ENCODE assay signal across 1 cellular context in the genomic region with DNA sequence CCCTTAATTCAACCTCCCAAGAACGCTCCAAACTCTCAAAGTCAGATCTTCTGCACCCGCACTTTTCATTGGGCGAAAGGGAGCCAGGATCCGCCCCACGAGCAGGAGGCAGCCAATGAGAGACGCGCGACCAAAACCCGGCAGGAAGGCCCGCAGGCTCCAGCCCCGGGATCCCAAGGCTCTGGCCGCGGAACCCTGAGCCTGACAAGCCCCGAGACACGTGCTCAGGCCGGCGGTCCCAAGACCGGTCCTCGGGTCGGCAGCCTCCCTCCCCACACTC.
TF ChIP-seq lines count a peak whose summit lies in the region.

No MANE protein-coding gene starts in this region.

TF ChIP-seq in H1, 55 proteins besides CTCF, POLR2A, EP300 and RAD21:
- TF ChIP-seq ASH2L (IDR thresholded peaks at IDR 0.05; ENCODE audit: low read length): no peak
- TF ChIP-seq CBX5 (IDR thresholded peaks at IDR 0.05; ENCODE audit: low read depth, low read length): no peak
- TF ChIP-seq CHD2 (IDR thresholded peaks at IDR 0.05; ENCODE audit: low read length): peak; percentile 73
- no peak for TF ChIP-seq CTBP2 (IDR thresholded peaks at IDR 0.05; ENCODE audit: borderline replicate concordance, insufficient read depth, insufficient read length, low read length)
- TF ChIP-seq CHD1 (IDR thresholded peaks at IDR 0.05; ENCODE audit: low read depth, low read length): no peak
- peak in 1 of 2 experiments; percentile 42; a peak in 1 of 4 replicates for TF ChIP-seq SIN3A (conservative IDR thresholded peaks at IDR 0.05 in 1 of 2, IDR thresholded peaks at IDR 0.05 in 1 of 2; ENCODE audit: low read depth in 1 of 2, low read length in 2 of 2)
- TF ChIP-seq TBP (IDR thresholded peaks at IDR 0.05; ENCODE audit: low read depth, low read length): no peak
- TF ChIP-seq CREB1 (IDR thresholded peaks at IDR 0.05): no peak
- TF ChIP-seq TEAD4 (IDR thresholded peaks at IDR 0.05; ENCODE audit: low read depth, low read length): no peak
- TF ChIP-seq SP1 (IDR thresholded peaks at IDR 0.05; ENCODE audit: low read depth, low read length): peak; percentile 89
- TF ChIP-seq JUN (IDR thresholded peaks at IDR 0.05; ENCODE audit: low read depth, low read length): no peak
- no peak for TF ChIP-seq YY1 (IDR thresholded peaks at IDR 0.05; ENCODE audit: low read depth, low read length)
- no peak for TF ChIP-seq BCL11A (IDR thresholded peaks at IDR 0.05; ENCODE audit: low read depth in 2 of 2, low read length in 2 of 2)
- TF ChIP-seq, protein P1, sequence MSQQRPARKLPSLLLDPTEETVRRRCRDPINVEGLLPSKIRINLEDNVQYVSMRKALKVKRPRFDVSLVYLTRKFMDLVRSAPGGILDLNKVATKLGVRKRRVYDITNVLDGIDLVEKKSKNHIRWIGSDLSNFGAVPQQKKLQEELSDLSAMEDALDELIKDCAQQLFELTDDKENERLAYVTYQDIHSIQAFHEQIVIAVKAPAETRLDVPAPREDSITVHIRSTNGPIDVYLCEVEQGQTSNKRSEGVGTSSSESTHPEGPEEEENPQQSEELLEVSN (IDR thresholded peaks at IDR 0.05): no peak; the same call in 1 of the 2 replicates
- TF ChIP-seq TCF12 (IDR thresholded peaks at IDR 0.05; ENCODE audit: low read depth, low read length): no peak
- TF ChIP-seq RBBP5 (IDR thresholded peaks at IDR 0.05; ENCODE audit: borderline replicate concordance, low read depth, low read length): peak; percentile 73; the same call in 1 of the 2 replicates
- peak; percentile 48; the same call in 1 of the 2 replicates for TF ChIP-seq KDM1A (IDR thresholded peaks at IDR 0.05; ENCODE audit: borderline replicate concordance, low read length)
- TF ChIP-seq MAFK (IDR thresholded peaks at IDR 0.05; ENCODE audit: low read depth, low read length): no peak
- TF ChIP-seq TAF1 (IDR thresholded peaks at IDR 0.05; ENCODE audit: low read depth, low read length): no peak
- no peak for TF ChIP-seq SIX5 (IDR thresholded peaks at IDR 0.05; ENCODE audit: low read depth, low read length)
- TF ChIP-seq SP4 (IDR thresholded peaks at IDR 0.05; ENCODE audit: low read length): no peak
- TF ChIP-seq CEBPB (IDR thresholded peaks at IDR 0.05; ENCODE audit: low read depth, low read length): no peak
- no peak for TF ChIP-seq NRF1 (IDR thresholded peaks at IDR 0.05; ENCODE audit: low read depth, low read length)
- no peak; the same call in none of the 2 replicates for TF ChIP-seq POLR2AphosphoS5 (IDR thresholded peaks at IDR 0.05; ENCODE audit: low read depth, low read length)
- no peak for TF ChIP-seq HDAC2 (IDR thresholded peaks at IDR 0.05; ENCODE audit: borderline replicate concordance in 1 of 2, low read depth in 2 of 2, low read length in 2 of 2)
- TF ChIP-seq GTF2F1 (IDR thresholded peaks at IDR 0.05; ENCODE audit: borderline replicate concordance, low read depth, low read length): no peak
- TF ChIP-seq EZH2 (IDR thresholded peaks at IDR 0.05; ENCODE audit: low read depth, low read length, severe bottlenecking): no peak
- TF ChIP-seq SP2 (IDR thresholded peaks at IDR 0.05; ENCODE audit: low read length): peak; percentile 57
- TF ChIP-seq RFX5 (IDR thresholded peaks at IDR 0.05; ENCODE audit: borderline replicate concordance, low read depth, low read length): no peak
- TF ChIP-seq JUND (IDR thresholded peaks at IDR 0.05; ENCODE audit: low read length): no peak
- no peak for TF ChIP-seq POU5F1 (IDR thresholded peaks at IDR 0.05; ENCODE audit: low read depth, low read length)
- TF ChIP-seq KDM4A (IDR thresholded peaks at IDR 0.05; ENCODE audit: low read depth, low read length, severe bottlenecking): no peak
- TF ChIP-seq TAF7 (optimal IDR thresholded peaks at IDR 0.05; ENCODE audit: borderline replicate concordance, low read depth, low read length): no peak
- TF ChIP-seq SRF (IDR thresholded peaks at IDR 0.05; ENCODE audit: low read depth, low read length): no peak
- no peak for TF ChIP-seq SUZ12 (IDR thresholded peaks at IDR 0.05; ENCODE audit: low read length)
- TF ChIP-seq, protein P2, sequence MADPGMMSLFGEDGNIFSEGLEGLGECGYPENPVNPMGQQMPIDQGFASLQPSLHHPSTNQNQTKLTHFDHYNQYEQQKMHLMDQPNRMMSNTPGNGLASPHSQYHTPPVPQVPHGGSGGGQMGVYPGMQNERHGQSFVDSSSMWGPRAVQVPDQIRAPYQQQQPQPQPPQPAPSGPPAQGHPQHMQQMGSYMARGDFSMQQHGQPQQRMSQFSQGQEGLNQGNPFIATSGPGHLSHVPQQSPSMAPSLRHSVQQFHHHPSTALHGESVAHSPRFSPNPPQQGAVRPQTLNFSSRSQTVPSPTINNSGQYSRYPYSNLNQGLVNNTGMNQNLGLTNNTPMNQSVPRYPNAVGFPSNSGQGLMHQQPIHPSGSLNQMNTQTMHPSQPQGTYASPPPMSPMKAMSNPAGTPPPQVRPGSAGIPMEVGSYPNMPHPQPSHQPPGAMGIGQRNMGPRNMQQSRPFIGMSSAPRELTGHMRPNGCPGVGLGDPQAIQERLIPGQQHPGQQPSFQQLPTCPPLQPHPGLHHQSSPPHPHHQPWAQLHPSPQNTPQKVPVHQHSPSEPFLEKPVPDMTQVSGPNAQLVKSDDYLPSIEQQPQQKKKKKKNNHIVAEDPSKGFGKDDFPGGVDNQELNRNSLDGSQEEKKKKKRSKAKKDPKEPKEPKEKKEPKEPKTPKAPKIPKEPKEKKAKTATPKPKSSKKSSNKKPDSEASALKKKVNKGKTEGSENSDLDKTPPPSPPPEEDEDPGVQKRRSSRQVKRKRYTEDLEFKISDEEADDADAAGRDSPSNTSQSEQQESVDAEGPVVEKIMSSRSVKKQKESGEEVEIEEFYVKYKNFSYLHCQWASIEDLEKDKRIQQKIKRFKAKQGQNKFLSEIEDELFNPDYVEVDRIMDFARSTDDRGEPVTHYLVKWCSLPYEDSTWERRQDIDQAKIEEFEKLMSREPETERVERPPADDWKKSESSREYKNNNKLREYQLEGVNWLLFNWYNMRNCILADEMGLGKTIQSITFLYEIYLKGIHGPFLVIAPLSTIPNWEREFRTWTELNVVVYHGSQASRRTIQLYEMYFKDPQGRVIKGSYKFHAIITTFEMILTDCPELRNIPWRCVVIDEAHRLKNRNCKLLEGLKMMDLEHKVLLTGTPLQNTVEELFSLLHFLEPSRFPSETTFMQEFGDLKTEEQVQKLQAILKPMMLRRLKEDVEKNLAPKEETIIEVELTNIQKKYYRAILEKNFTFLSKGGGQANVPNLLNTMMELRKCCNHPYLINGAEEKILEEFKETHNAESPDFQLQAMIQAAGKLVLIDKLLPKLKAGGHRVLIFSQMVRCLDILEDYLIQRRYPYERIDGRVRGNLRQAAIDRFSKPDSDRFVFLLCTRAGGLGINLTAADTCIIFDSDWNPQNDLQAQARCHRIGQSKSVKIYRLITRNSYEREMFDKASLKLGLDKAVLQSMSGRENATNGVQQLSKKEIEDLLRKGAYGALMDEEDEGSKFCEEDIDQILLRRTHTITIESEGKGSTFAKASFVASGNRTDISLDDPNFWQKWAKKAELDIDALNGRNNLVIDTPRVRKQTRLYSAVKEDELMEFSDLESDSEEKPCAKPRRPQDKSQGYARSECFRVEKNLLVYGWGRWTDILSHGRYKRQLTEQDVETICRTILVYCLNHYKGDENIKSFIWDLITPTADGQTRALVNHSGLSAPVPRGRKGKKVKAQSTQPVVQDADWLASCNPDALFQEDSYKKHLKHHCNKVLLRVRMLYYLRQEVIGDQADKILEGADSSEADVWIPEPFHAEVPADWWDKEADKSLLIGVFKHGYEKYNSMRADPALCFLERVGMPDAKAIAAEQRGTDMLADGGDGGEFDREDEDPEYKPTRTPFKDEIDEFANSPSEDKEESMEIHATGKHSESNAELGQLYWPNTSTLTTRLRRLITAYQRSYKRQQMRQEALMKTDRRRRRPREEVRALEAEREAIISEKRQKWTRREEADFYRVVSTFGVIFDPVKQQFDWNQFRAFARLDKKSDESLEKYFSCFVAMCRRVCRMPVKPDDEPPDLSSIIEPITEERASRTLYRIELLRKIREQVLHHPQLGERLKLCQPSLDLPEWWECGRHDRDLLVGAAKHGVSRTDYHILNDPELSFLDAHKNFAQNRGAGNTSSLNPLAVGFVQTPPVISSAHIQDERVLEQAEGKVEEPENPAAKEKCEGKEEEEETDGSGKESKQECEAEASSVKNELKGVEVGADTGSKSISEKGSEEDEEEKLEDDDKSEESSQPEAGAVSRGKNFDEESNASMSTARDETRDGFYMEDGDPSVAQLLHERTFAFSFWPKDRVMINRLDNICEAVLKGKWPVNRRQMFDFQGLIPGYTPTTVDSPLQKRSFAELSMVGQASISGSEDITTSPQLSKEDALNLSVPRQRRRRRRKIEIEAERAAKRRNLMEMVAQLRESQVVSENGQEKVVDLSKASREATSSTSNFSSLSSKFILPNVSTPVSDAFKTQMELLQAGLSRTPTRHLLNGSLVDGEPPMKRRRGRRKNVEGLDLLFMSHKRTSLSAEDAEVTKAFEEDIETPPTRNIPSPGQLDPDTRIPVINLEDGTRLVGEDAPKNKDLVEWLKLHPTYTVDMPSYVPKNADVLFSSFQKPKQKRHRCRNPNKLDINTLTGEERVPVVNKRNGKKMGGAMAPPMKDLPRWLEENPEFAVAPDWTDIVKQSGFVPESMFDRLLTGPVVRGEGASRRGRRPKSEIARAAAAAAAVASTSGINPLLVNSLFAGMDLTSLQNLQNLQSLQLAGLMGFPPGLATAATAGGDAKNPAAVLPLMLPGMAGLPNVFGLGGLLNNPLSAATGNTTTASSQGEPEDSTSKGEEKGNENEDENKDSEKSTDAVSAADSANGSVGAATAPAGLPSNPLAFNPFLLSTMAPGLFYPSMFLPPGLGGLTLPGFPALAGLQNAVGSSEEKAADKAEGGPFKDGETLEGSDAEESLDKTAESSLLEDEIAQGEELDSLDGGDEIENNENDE (IDR thresholded peaks at IDR 0.05; ENCODE audit: insufficient replicate concordance, low read length): no peak
- no peak for TF ChIP-seq RNF2 (IDR thresholded peaks at IDR 0.05; ENCODE audit: borderline replicate concordance, low read depth, low read length, missing control alignments, poor library complexity, severe bottlenecking)
- no peak for TF ChIP-seq SAP30 (IDR thresholded peaks at IDR 0.05; ENCODE audit: insufficient read depth, insufficient replicate concordance, low read length)
- TF ChIP-seq RXRA (IDR thresholded peaks at IDR 0.05; ENCODE audit: insufficient read depth, low read depth, low read length): no peak
- no peak for TF ChIP-seq SIRT6 (IDR thresholded peaks at IDR 0.05; ENCODE audit: low read length)
- TF ChIP-seq GABPA (IDR thresholded peaks at IDR 0.05; ENCODE audit: borderline replicate concordance, insufficient read depth, low read length): no peak
- TF ChIP-seq, protein P3, sequence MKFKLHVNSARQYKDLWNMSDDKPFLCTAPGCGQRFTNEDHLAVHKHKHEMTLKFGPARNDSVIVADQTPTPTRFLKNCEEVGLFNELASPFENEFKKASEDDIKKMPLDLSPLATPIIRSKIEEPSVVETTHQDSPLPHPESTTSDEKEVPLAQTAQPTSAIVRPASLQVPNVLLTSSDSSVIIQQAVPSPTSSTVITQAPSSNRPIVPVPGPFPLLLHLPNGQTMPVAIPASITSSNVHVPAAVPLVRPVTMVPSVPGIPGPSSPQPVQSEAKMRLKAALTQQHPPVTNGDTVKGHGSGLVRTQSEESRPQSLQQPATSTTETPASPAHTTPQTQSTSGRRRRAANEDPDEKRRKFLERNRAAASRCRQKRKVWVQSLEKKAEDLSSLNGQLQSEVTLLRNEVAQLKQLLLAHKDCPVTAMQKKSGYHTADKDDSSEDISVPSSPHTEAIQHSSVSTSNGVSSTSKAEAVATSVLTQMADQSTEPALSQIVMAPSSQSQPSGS (IDR thresholded peaks at IDR 0.05; ENCODE audit: low read length): no peak
- TF ChIP-seq FOSL1 (IDR thresholded peaks at IDR 0.05; ENCODE audit: insufficient read depth, low read depth, low read length): no peak
- no peak for TF ChIP-seq BRCA1 (IDR thresholded peaks at IDR 0.05; ENCODE audit: low read depth, low read length)
- no peak for TF ChIP-seq EGR1 (IDR thresholded peaks at IDR 0.05; ENCODE audit: borderline replicate concordance, low read depth, low read length)
- TF ChIP-seq, protein P4, sequence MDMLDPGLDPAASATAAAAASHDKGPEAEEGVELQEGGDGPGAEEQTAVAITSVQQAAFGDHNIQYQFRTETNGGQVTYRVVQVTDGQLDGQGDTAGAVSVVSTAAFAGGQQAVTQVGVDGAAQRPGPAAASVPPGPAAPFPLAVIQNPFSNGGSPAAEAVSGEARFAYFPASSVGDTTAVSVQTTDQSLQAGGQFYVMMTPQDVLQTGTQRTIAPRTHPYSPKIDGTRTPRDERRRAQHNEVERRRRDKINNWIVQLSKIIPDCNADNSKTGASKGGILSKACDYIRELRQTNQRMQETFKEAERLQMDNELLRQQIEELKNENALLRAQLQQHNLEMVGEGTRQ (IDR thresholded peaks at IDR 0.05; ENCODE audit: low read length): no peak
- TF ChIP-seq ZNF274 (IDR thresholded peaks at IDR 0.05; ENCODE audit: borderline replicate concordance, extremely low read depth, low read length): no peak
- TF ChIP-seq, protein P5, sequence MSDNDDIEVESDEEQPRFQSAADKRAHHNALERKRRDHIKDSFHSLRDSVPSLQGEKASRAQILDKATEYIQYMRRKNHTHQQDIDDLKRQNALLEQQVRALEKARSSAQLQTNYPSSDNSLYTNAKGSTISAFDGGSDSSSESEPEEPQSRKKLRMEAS (IDR thresholded peaks at IDR 0.05): peak; percentile 86
- no peak for TF ChIP-seq CBX8 (IDR thresholded peaks at IDR 0.05; ENCODE audit: borderline replicate concordance, low read depth, low read length)
- TF ChIP-seq PHF8 (conservative IDR thresholded peaks at IDR 0.05; ENCODE audit: low read depth, low read length): no peak
- TF ChIP-seq BACH1 (IDR thresholded peaks at IDR 0.05; ENCODE audit: low read length): no peak
- no peak for TF ChIP-seq NANOG (IDR thresholded peaks at IDR 0.05; ENCODE audit: insufficient read depth, low read depth, low read length, poor library complexity, severe bottlenecking)
- no peak for TF ChIP-seq KDM5A (IDR thresholded peaks at IDR 0.05; ENCODE audit: low read length)
- TF ChIP-seq, protein P6, sequence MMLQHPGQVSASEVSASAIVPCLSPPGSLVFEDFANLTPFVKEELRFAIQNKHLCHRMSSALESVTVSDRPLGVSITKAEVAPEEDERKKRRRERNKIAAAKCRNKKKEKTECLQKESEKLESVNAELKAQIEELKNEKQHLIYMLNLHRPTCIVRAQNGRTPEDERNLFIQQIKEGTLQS (IDR thresholded peaks at IDR 0.05; ENCODE audit: insufficient read depth, low read depth, low read length): no peak
- no peak for TF ChIP-seq HDAC6 (IDR thresholded peaks at IDR 0.05; ENCODE audit: low read depth, low read length)
TF ChIP-seq in H1: peak in this region for 7.
